In the genomic region with DNA sequence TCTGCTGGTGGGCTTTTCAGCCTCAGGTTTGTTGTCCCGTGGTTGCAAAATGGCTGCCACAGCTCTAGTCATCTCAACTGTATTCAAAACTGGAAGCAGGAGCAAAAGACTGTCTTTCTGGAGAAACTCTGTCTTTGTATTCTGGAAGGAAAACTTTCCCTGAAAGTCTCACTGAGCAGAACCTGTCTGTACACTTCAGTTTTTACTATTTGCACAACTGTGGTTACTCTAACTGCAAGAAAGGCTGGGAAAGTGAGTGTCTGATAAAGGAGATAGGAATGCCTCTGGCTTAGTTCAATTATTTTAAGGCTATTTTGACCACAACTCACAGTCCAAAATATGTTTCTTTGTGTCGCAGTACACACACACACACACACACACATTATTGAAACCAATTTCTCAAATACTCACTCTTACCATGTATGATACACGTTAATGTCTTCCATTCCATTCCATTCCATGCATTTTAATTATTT, we compare ENCODE assay signal across 8 cellular contexts. TPM values are rescaled to one million over a fixed set of nuclear protein-coding genes. Genes with fewer than 3 reads are reported as not detected.
A peak's percentile ranks its signal among the peaks of the same experiment; 100 is the strongest.
DNase-seq lines count a peak whose midpoint lies in the region; ATAC-seq, FAIRE-seq and TF ChIP-seq lines count a peak whose summit lies in the region.

No MANE protein-coding gene starts in this region.

- H3K27me3 Mint-ChIP-seq in dendritic cell treated with granulocyte-macrophage colony-stimulating factor and Interleukin-4, amounts not matched to agents 40 ng/mL and 50 ng/mL, for 4 days, result no peaks in the 10 kb centered on the region

- H3K27me3 ChIP-seq in muscle layer of duodenum (ENCODE audit: low read depth, low read length), result no peaks in the 10 kb centered on the region

- peak overlapping the region; percentile 79 to 80; a peak in 5 of 6 replicates for H3K27ac ChIP-seq in A549
- H3K27ac ChIP-seq in muscle layer of duodenum (ENCODE audit: low read length), result peak overlapping the region; percentile 96

- no peaks in the 10 kb centered on the region for H3K9me3 ChIP-seq in A549
- no peaks in the 10 kb centered on the region for H3K9me3 ChIP-seq in muscle layer of duodenum (ENCODE audit: control insufficient read depth in 1 of 2, low read length in 2 of 2)

- CTCF ChIA-PET in A549 (lab: Yijun Ruan, JAX), result interaction anchor here (1.2 to 3.1 kb wide), 3 partner anchors 36 to 227 kb away, joined by 3 to 16 read pairs (median 4); no protein-coding TSS in a partner anchor

- H3K4me3 ChIP-seq in A549 (no peak overlapping the region), muscle layer of duodenum (ENCODE audit: low read depth in 1 of 2, low read length in 2 of 2) (peak overlapping the region; percentile 5 to 20)

- peaks cover 0 to 4% of the 10 kb centered on the region in 2 donors for H3K36me3 ChIP-seq in muscle layer of duodenum (ENCODE audit: control insufficient read depth in 1 of 2, insufficient read depth in 2 of 2, low read length in 2 of 2)

- POLR2A ChIA-PET in A549 (lab: Yijun Ruan, JAX), result interaction anchor here (1.0 to 2.4 kb wide), 2 partner anchors 63 to 180 kb away, joined by 4 to 7 read pairs; a partner anchor contains a TSS

- 40% methylated on average over 3 of the region's 3 CpGs for WGBS in A549 (ENCODE audit: missing lambda C conversion rate)

- H3K4me1 ChIP-seq in A549, result peaks cover 70% of the 10 kb centered on the region
- peaks cover 4 to 47% of the 10 kb centered on the region in 2 donors for H3K4me1 ChIP-seq in muscle layer of duodenum (ENCODE audit: control insufficient read depth in 1 of 2, insufficient read depth in 2 of 2, low read length in 2 of 2)

- peaks cover 91% of the 10 kb centered on the region for H3K4me1 Mint-ChIP-seq in dendritic cell treated with granulocyte-macrophage colony-stimulating factor and Interleukin-4, amounts not matched to agents 40 ng/mL and 50 ng/mL, for 4 days (ENCODE audit: low read depth)

- H3K36me3 Mint-ChIP-seq in dendritic cell treated with granulocyte-macrophage colony-stimulating factor and Interleukin-4, amounts not matched to agents 40 ng/mL and 50 ng/mL, for 4 days (ENCODE audit: low read depth), result peaks cover 33% of the 10 kb centered on the region

- H3K27ac Mint-ChIP-seq in dendritic cell treated with granulocyte-macrophage colony-stimulating factor and Interleukin-4, amounts not matched to agents 40 ng/mL and 50 ng/mL, for 4 days, result peak overlapping the region; percentile 89

- DNase-seq in A549 (ENCODE audit: low read depth in 1 of 2, low spot score in 1 of 2) (peak in 1 of 2 experiments; percentile 31), NCI-H226 (peak; percentile 69), dermis blood vessel endothelial cell (no peak), ecto neural progenitor cell (ENCODE audit: low spot score) (no peak)

- no peak for TF ChIP-seq RAD21 in A549 (conservative IDR thresholded peaks at IDR 0.05 in 1 of 2, IDR thresholded peaks at IDR 0.05 in 1 of 2)

- peak overlapping the region; percentile 26 for H3K4me3 Mint-ChIP-seq in dendritic cell treated with granulocyte-macrophage colony-stimulating factor and Interleukin-4, amounts not matched to agents 40 ng/mL and 50 ng/mL, for 4 days

- no peak for FAIRE-seq in A549 (lab: Jason Lieb, UNC)

- no peak for TF ChIP-seq EP300 in A549 (IDR thresholded peaks at IDR 0.05)

- intact Hi-C loops in dendritic cell treated with granulocyte-macrophage colony-stimulating factor and Interleukin-4, amounts not matched to agents 40 ng/mL and 50 ng/mL, for 4 days (cut with micrococcal nuclease), result loop anchor here (5.0 to 10.0 kb wide), 2 partner anchors 61 to 149 kb away; a partner anchor contains a TSS

- TF ChIP-seq CTCF in A549 (IDR thresholded peaks at IDR 0.05), result no peak

- ATAC-seq in A549 (peak in 1 of 2 experiments; percentile 53; a peak in 3 of 6 replicates), GM21515 (IDR thresholded peaks at IDR 0.05; ENCODE audit: unreplicated experiment) (no peak), GM21717 (IDR thresholded peaks at IDR 0.05; ENCODE audit: unreplicated experiment) (no peak)

- TF ChIP-seq POLR2A in A549 (IDR thresholded peaks at IDR 0.05; ENCODE audit: low read length), result no peak

- H3K9me3 Mint-ChIP-seq in dendritic cell treated with granulocyte-macrophage colony-stimulating factor and Interleukin-4, amounts not matched to agents 40 ng/mL and 50 ng/mL, for 4 days, result no peaks in the 10 kb centered on the region

- H3K4me2 ChIP-seq in A549, result peak overlapping the region; percentile 47

TF ChIP-seq in A549, 52 proteins besides CTCF, POLR2A, EP300 and RAD21:
- no peak for TF ChIP-seq RFX5 (IDR thresholded peaks at IDR 0.05)
- no peak for TF ChIP-seq HEYL (CRISPR knock-in tag; IDR thresholded peaks at IDR 0.05)
- no peak for TF ChIP-seq KDM1A (IDR thresholded peaks at IDR 0.05; ENCODE audit: low read depth)
- no peak for TF ChIP-seq FOSB (CRISPR knock-in tag; IDR thresholded peaks at IDR 0.05)
- no peak for TF ChIP-seq HOXA7 (CRISPR knock-in tag; IDR thresholded peaks at IDR 0.05)

RNA-seq across cellular contexts. Expression of a gene that starts 49.7 kb away (rescaled TPM):
- 32.3 and 36.9 TPM in 2 replicates for polyA plus RNA-seq in A549 (2011; rRNA removed)
- polyA plus RNA-seq in A549 (2012; cell fraction: cytosol; rRNA removed), result 44.9 and 64.2 TPM in 2 replicates
- 81.9 and 84.0 TPM in 2 replicates for polyA plus RNA-seq in A549 (2012; cell fraction: nucleus; rRNA removed)
- 93.8 to 112 TPM (median 105 TPM) in 3 replicates for polyA plus RNA-seq in A549 (2017; fragmentation: RNase III; extraction: RNeasy Plus Mini Kit Qiagen cat#74134 plus additional on column Dnase treatment)
- polyA minus RNA-seq in A549 (2011; rRNA and poly(A)+ RNA removed), result 31.1 and 39.1 TPM in 2 replicates
- total RNA-seq in dermis blood vessel endothelial cell, result 148 and 336 TPM in 2 replicates

RNA-seq across cellular contexts. Expression of a gene that starts 54.5 kb away (rescaled TPM):
- polyA plus RNA-seq in A549 (2011; rRNA removed) (0.83 and 1.1 TPM in 2 replicates), A549 (2017; fragmentation: RNase III; extraction: RNeasy Plus Mini Kit Qiagen cat#74134 plus additional on column Dnase treatment) (12.4 to 14.6 TPM (median 12.4 TPM) in 3 replicates)
- polyA plus RNA-seq in A549 (2012; cell fraction: cytosol; rRNA removed), result 2.2 and 3.6 TPM in 2 replicates
- 13.2 and 16.4 TPM in 2 replicates for polyA plus RNA-seq in A549 (2012; cell fraction: nucleus; rRNA removed)
- 5.8 and 9.0 TPM in 2 replicates for polyA minus RNA-seq in A549 (2011; rRNA and poly(A)+ RNA removed)
- total RNA-seq in dermis blood vessel endothelial cell, result 12.2 and 12.9 TPM in 2 replicates
